ENCODE assay signal across 11 cellular contexts in the genomic region with DNA sequence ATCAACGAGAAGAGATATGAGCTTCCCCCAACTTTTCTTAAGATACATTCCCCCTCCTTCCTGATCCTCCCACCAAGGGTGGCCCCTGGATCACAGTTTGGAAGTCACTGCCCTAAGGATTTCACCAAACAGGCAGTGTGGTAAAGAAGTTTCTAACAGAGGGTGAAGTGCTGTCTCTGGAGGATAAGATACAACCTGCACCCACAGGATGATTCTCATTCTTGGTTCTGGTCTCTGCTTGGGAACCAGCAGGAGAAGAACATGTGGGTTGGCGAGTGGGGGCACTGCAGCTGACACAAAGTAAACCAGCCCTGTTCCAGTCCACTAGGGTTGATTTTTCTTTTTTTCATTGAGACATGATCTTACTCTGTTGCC. TPM values are rescaled to one million over a fixed set of nuclear protein-coding genes. Genes with fewer than 3 reads are reported as not detected.
DNase-seq lines count a peak whose midpoint lies in the region; ATAC-seq, FAIRE-seq and TF ChIP-seq lines count a peak whose summit lies in the region.
"Had no signal": no experiment of that assay in that cellular context is flagged by ENCODE, and none has a peak within 500 bp of the region (broad histone marks: within the 10 kb centered on the region; RNA-seq: fewer than 3 reads in every experiment).

No MANE protein-coding gene starts in this region.

- H3K9me3 ChIP-seq in cardiac muscle cell (ENCODE audit: low read depth) = no peaks in the 10 kb centered on the region
- H3K9me3 ChIP-seq in GM12878 (replicated peaks; ENCODE audit: control insufficient read depth, insufficient read depth, low read length) = peaks cover 6% of the 10 kb centered on the region; the same call in 2 of the 3 replicates
- H3K9me3 ChIP-seq in mesodermal cell (ENCODE audit: control insufficient read depth, low read length) = peaks cover 7% of the 10 kb centered on the region

- BruUV-seq in GM12878 (replicated peaks; lab: Mats Ljungman, UMichigan) = no TSS peak

- no peak overlapping the region for H3K4me3 ChIP-seq in cardiac muscle cell
- H3K4me3 ChIP-seq in GM12878 = no peak overlapping the region
- no peak overlapping the region for H3K4me3 ChIP-seq in mesodermal cell (ENCODE audit: extremely low read depth, insufficient read depth, low read length, poor library complexity, severe bottlenecking)

- no peak overlapping the region for H3K4me2 ChIP-seq in GM12878 (ENCODE audit: control insufficient read depth, insufficient read depth)

- TF ChIP-seq CTCF in cardiac muscle cell (IDR thresholded peaks at IDR 0.05; ENCODE audit: low read depth, low read length) = no peak
- TF ChIP-seq CTCF in GM12878 (IDR thresholded peaks at IDR 0.05 in 2 of 3, conservative IDR thresholded peaks at IDR 0.05 in 1 of 3; ENCODE audit: control insufficient read depth in 2 of 3, extremely low read depth in 1 of 3, insufficient read depth in 1 of 3, low read depth in 3 of 3, low read length in 3 of 3) = no peak

- H3K27me3 ChIP-seq in cardiac muscle cell (no peaks in the 10 kb centered on the region), GM12878 (replicated peaks in 1 of 2; ENCODE audit: control insufficient read depth in 2 of 2, insufficient read depth in 2 of 2, low read length in 1 of 2) (no peaks in the 10 kb centered on the region)

- H3K4me3 Mint-ChIP-seq in activated CD8-positive, alpha-beta memory T cell treated with anti-CD3 and anti-CD28 coated beads, Interleukin-2, amount 10 ng/mL, durations not matched to agents 7 days and 5 days = no peak overlapping the region

- CTCF ChIA-PET in GM12878 (lab: Yijun Ruan, JAX) = interaction anchor here (0.7 to 3.2 kb wide), 11 partner anchors 8 to 468 kb away, joined by 3 to 17 read pairs (median 4); partner anchors contain the start of gene NFE2L2
- CTCF ChIA-PET in activated CD8-positive, alpha-beta memory T cell treated with anti-CD3 and anti-CD28 coated beads, Interleukin-2, amount 10 ng/mL, durations not matched to agents 7 days and 5 days (lab: Charles Lee) = interaction anchor here (1.4 to 4.3 kb wide), 4 partner anchors 8 to 90 kb away, joined by 6 to 27 read pairs (median 10); partner anchors contain the start of gene NFE2L2

- 71% methylated on average over 2 of the region's 2 CpGs for WGBS in GM12878 (ENCODE audit: insufficient coverage, insufficient replicate concordance, low lambda C conversion rate, missing lambda C conversion rate)
- WGBS in mesodermal cell (ENCODE audit: insufficient coverage in 2 of 2), 2 experiments = 86% methylated on average over 1 of the region's 2 CpGs; no CpG with 5 or more reads in 1 of the 2 experiments

- RAD21 ChIA-PET in GM12878 (lab: Charles Lee; ENCODE audit: unreplicated experiment) = interaction anchor here (1.1 to 1.4 kb wide), 2 partner anchors 41 to 91 kb away, joined by 3 to 5 read pairs; no protein-coding TSS in a partner anchor

- TF ChIP-seq POLR2A in GM12878 (IDR thresholded peaks at IDR 0.05; ENCODE audit: low read depth, low read length) = no peak

- peaks cover 3% of the 10 kb centered on the region for H4K20me1 ChIP-seq in GM12878 (ENCODE audit: control insufficient read depth, insufficient read depth)

- peaks cover 58% of the 10 kb centered on the region for H3K36me3 Mint-ChIP-seq in activated CD8-positive, alpha-beta memory T cell treated with anti-CD3 and anti-CD28 coated beads, Interleukin-2, amount 10 ng/mL, durations not matched to agents 7 days and 5 days

- no peak overlapping the region for H3K27ac Mint-ChIP-seq in activated CD8-positive, alpha-beta memory T cell treated with anti-CD3 and anti-CD28 coated beads, Interleukin-2, amount 10 ng/mL, durations not matched to agents 7 days and 5 days

- intact Hi-C loops in Right ventricle myocardium inferior (cut with DNase I) (no loop called here), GM12878 (cut with micrococcal nuclease; ENCODE audit: unreplicated experiment) (no loop called here)

- in situ Hi-C loops in GM12878 (cut with MboI) = no loop called here

- POLR2A ChIA-PET in GM12878 (lab: Charles Lee) = interaction anchor here (0.6 to 0.9 kb wide), 2 partner anchors 8 to 238 kb away, joined by 3 to 4 read pairs; no protein-coding TSS in a partner anchor

- H3K4me1 Mint-ChIP-seq in activated CD8-positive, alpha-beta memory T cell treated with anti-CD3 and anti-CD28 coated beads, Interleukin-2, amount 10 ng/mL, durations not matched to agents 7 days and 5 days = peaks cover 86% of the 10 kb centered on the region

- H3K4me1 ChIP-seq in cardiac muscle cell (ENCODE audit: low read depth) = peaks cover 17% of the 10 kb centered on the region
- H3K4me1 ChIP-seq in GM12878 (ENCODE audit: control insufficient read depth, insufficient read depth, low read length) = no peaks in the 10 kb centered on the region
- peaks cover 30% of the 10 kb centered on the region for H3K4me1 ChIP-seq in mesodermal cell (ENCODE audit: control insufficient read depth, insufficient read depth, low read length, poor library complexity, severe bottlenecking)

- no peaks in the 10 kb centered on the region for H3K27me3 Mint-ChIP-seq in activated CD8-positive, alpha-beta memory T cell treated with anti-CD3 and anti-CD28 coated beads, Interleukin-2, amount 10 ng/mL, durations not matched to agents 7 days and 5 days

- TF ChIP-seq RAD21 in GM12878 (IDR thresholded peaks at IDR 0.05; ENCODE audit: insufficient read depth, low read depth, low read length) = no peak

- H3K9ac ChIP-seq in GM12878 (ENCODE audit: control insufficient read depth, insufficient read depth, low read length) = no peak overlapping the region

- TF ChIP-seq EP300 in GM12878 (IDR thresholded peaks at IDR 0.05; ENCODE audit: borderline replicate concordance in 1 of 2, control insufficient read depth in 1 of 2, low read depth in 2 of 2, low read length in 2 of 2) = no peak

- SMC1A ChIA-PET in GM12878 (lab: Charles Lee; ENCODE audit: uncharacterized antibody, unreplicated experiment) = interaction anchor here (0.8 to 2.3 kb wide), 5 partner anchors 41 to 91 kb away, joined by 3 to 9 read pairs (median 3); no protein-coding TSS in a partner anchor

- H3K36me3 ChIP-seq in cardiac muscle cell (no peaks in the 10 kb centered on the region), GM12878 (ENCODE audit: control insufficient read depth in 2 of 2, insufficient read depth in 2 of 2, low read length in 1 of 2) (peaks cover 0 to 11% of the 10 kb centered on the region in 2 experiments; a peak in 3 of 4 replicates), mesodermal cell (ENCODE audit: control insufficient read depth, insufficient read depth, low read length) (peaks cover 51% of the 10 kb centered on the region)

- ATAC-seq in Right ventricle myocardium inferior = no peak
- peak; percentile 13 for ATAC-seq in GM12878
- no peak for ATAC-seq in HG03521 (IDR thresholded peaks at IDR 0.05; ENCODE audit: unreplicated experiment)
- no peak for ATAC-seq in GM21360 (IDR thresholded peaks at IDR 0.05; ENCODE audit: unreplicated experiment)
- no peak for ATAC-seq in activated CD8-positive, alpha-beta memory T cell treated with anti-CD3 and anti-CD28 coated beads, Interleukin-2, amount 10 ng/mL, durations not matched to agents 7 days and 5 days
- ATAC-seq: stimulated activated naive CD8-positive, alpha-beta T cell treated with anti-CD3 and anti-CD28 coated beads, Interleukin-15, Interleukin-2, amounts not matched to agents 100 U/mL and 50 U/mL, for 24 hours had no signal

- no peak for FAIRE-seq in GM12878 (lab: Jason Lieb, UNC)

- H2AFZ ChIP-seq in GM12878 (ENCODE audit: control insufficient read depth, low read depth, low read length) = no peak overlapping the region

- peaks cover 96% of the 10 kb centered on the region for H3K79me2 ChIP-seq in GM12878 (ENCODE audit: control insufficient read depth, insufficient read depth, low read length)

- peak overlapping the region; percentile 4 for H3K27ac ChIP-seq in cardiac muscle cell
- H3K27ac ChIP-seq in GM12878 (ENCODE audit: control insufficient read depth, insufficient read depth) = no peak overlapping the region
- H3K27ac ChIP-seq in mesodermal cell (ENCODE audit: low read depth, low read length, severe bottlenecking) = peak overlapping the region; percentile 18

- no peaks in the 10 kb centered on the region for H3K9me3 Mint-ChIP-seq in activated CD8-positive, alpha-beta memory T cell treated with anti-CD3 and anti-CD28 coated beads, Interleukin-2, amount 10 ng/mL, durations not matched to agents 7 days and 5 days (ENCODE audit: low read depth)

- DNase-seq in cardiac muscle cell (ENCODE audit: low read depth in 1 of 2, low spot score in 1 of 2) (no peak), Right ventricle myocardium inferior (ENCODE audit: missing footprints) (no peak), GM12878 (ENCODE audit: low read depth, low spot score) (no peak), nucleus accumbens (lab: John Stamatoyannopoulos, UW) (no peak)
- no peak for DNase-seq in activated CD8-positive, alpha-beta memory T cell treated with anti-CD3 and anti-CD28 coated beads, Interleukin-2, amount 10 ng/mL, durations not matched to agents 7 days and 5 days
- DNase-seq: GDM1; stimulated activated CD4-positive, alpha-beta T cell treated with anti-CD3 and anti-CD28 coated beads, Interleukin-2, amount 100 ng/mL, for 24 hours; stimulated activated naive CD8-positive, alpha-beta T cell treated with anti-CD3 and anti-CD28 coated beads, Interleukin-15, Interleukin-2, amounts not matched to agents 100 U/mL and 50 U/mL, for 24 hours had no signal

RNA-seq across cellular contexts. Expression of gene NFE2L2, which starts 9.3 kb away (rescaled TPM):
- total RNA-seq in cardiac muscle cell (56.6 and 70.0 TPM in 2 replicates), Right ventricle myocardium inferior (53.4 TPM), GM12878 (2014; rRNA removed) (24.7 and 25.6 TPM in 2 replicates), GM12878 (2014; rRNA removed; fragmentation: Illumina TruSeq; extraction: Trizol) (37.9 and 40.8 TPM in 2 replicates), GM12878 (2021) (33.3 and 34.6 TPM in 2 replicates)
- polyA plus RNA-seq in cardiac muscle cell (84.5 and 90.5 TPM in 2 replicates), GM12878 (2011; rRNA removed) (69.8 and 74.4 TPM in 2 replicates), GM12878 (2014; fragmentation: Illumina TruSeq; extraction: Trizol) (53.8 and 62.5 TPM in 2 replicates), GM12878 (2014; fragmentation: Nextera tagmentation; extraction: Ambion mirVana) (10 to 100 TPM; 18.4 to 26.6 TPM), GM12878 (2014; rRNA removed) (23.2 and 28.7 TPM in 2 replicates), GM12878 (2016; fragmentation: Nextera tagmentation; extraction: Ambion mirVana) (10 to 100 TPM; 41.1 to 43.9 TPM)
- 84.1 and 88.2 TPM in 2 replicates for total RNA-seq in GM12878 (2013; cell fraction: nucleolus; rRNA removed)
- 16.9 TPM for polyA plus RNA-seq in GM12878 (2011; ENCODE audit: low read depth)
- polyA plus RNA-seq in GM12878 (2011; cell fraction: cytosol; rRNA removed) = 42.8 and 43.2 TPM in 2 replicates
- polyA plus RNA-seq in GM12878 (2011; cell fraction: nucleus; rRNA removed) = 42.6 and 56.3 TPM in 2 replicates
- 19.1 and 28.9 TPM in 2 replicates for polyA plus RNA-seq in GM12878 (2012)
- 60.6 and 80.9 TPM in 2 replicates for polyA minus RNA-seq in GM12878 (2011; rRNA and poly(A)+ RNA removed)
- 21.4 and 27.0 TPM in 2 replicates for polyA minus RNA-seq in GM12878 (2011; cell fraction: cytosol; rRNA and poly(A)+ RNA removed)
- 28.7 and 37.0 TPM in 2 replicates for polyA minus RNA-seq in GM12878 (2011; cell fraction: nucleus; rRNA and poly(A)+ RNA removed)
- 61.6 TPM for polyA plus RNA-seq in mesodermal cell (2013, experiment 1 of 2)
- polyA plus RNA-seq in mesodermal cell (2013, experiment 2 of 2) = 60.5 TPM
- 10 to 100 TPM; 56.5 to 58.9 TPM for total RNA-seq in activated CD8-positive, alpha-beta memory T cell treated with anti-CD3 and anti-CD28 coated beads, Interleukin-2, amount 10 ng/mL, durations not matched to agents 7 days and 5 days

RNA-seq across cellular contexts. Expression of gene HNRNPA3, which starts 42.6 kb away (rescaled TPM):
- 63.2 and 78.6 TPM in 2 replicates for total RNA-seq in cardiac muscle cell
- polyA plus RNA-seq in cardiac muscle cell = 67.3 and 81.7 TPM in 2 replicates
- total RNA-seq in Right ventricle myocardium inferior = 66.6 TPM
- total RNA-seq in GM12878 (2013; cell fraction: nucleolus; rRNA removed) = 156 and 159 TPM in 2 replicates
- 38.3 and 40.4 TPM in 2 replicates for total RNA-seq in GM12878 (2014; rRNA removed)
- 64.5 and 69.7 TPM in 2 replicates for total RNA-seq in GM12878 (2014; rRNA removed; fragmentation: Illumina TruSeq; extraction: Trizol)
- 267 and 271 TPM in 2 replicates for total RNA-seq in GM12878 (2021)
- 136 TPM for polyA plus RNA-seq in GM12878 (2011; ENCODE audit: low read depth)
- 191 and 282 TPM in 2 replicates for polyA plus RNA-seq in GM12878 (2011; rRNA removed)
- 65.8 TPM in 2 replicates for polyA plus RNA-seq in GM12878 (2011; cell fraction: cytosol; rRNA removed)
- polyA plus RNA-seq in GM12878 (2011; cell fraction: nucleus; rRNA removed) = 99.4 and 152 TPM in 2 replicates
- polyA plus RNA-seq in GM12878 (2012) = 279 and 381 TPM in 2 replicates
- 343 and 435 TPM in 2 replicates for polyA plus RNA-seq in GM12878 (2014; fragmentation: Illumina TruSeq; extraction: Trizol)
- 100 to 1,000 TPM; 221 to 285 TPM for polyA plus RNA-seq in GM12878 (2014; fragmentation: Nextera tagmentation; extraction: Ambion mirVana)
- polyA plus RNA-seq in GM12878 (2014; rRNA removed) = 293 and 302 TPM in 2 replicates
- polyA plus RNA-seq in GM12878 (2016; fragmentation: Nextera tagmentation; extraction: Ambion mirVana) = 100 to 1,000 TPM; 135 to 141 TPM
- 25.9 and 39.1 TPM in 2 replicates for polyA minus RNA-seq in GM12878 (2011; rRNA and poly(A)+ RNA removed)
- polyA minus RNA-seq in GM12878 (2011; cell fraction: cytosol; rRNA and poly(A)+ RNA removed) = 29.8 and 31.5 TPM in 2 replicates
- 37.6 and 51.6 TPM in 2 replicates for polyA minus RNA-seq in GM12878 (2011; cell fraction: nucleus; rRNA and poly(A)+ RNA removed)
- polyA plus RNA-seq in mesodermal cell (2013, experiment 1 of 2) = 280 TPM
- 290 TPM for polyA plus RNA-seq in mesodermal cell (2013, experiment 2 of 2)
- 100 to 1,000 TPM; 298 to 320 TPM for total RNA-seq in activated CD8-positive, alpha-beta memory T cell treated with anti-CD3 and anti-CD28 coated beads, Interleukin-2, amount 10 ng/mL, durations not matched to agents 7 days and 5 days
